In the genomic region with DNA sequence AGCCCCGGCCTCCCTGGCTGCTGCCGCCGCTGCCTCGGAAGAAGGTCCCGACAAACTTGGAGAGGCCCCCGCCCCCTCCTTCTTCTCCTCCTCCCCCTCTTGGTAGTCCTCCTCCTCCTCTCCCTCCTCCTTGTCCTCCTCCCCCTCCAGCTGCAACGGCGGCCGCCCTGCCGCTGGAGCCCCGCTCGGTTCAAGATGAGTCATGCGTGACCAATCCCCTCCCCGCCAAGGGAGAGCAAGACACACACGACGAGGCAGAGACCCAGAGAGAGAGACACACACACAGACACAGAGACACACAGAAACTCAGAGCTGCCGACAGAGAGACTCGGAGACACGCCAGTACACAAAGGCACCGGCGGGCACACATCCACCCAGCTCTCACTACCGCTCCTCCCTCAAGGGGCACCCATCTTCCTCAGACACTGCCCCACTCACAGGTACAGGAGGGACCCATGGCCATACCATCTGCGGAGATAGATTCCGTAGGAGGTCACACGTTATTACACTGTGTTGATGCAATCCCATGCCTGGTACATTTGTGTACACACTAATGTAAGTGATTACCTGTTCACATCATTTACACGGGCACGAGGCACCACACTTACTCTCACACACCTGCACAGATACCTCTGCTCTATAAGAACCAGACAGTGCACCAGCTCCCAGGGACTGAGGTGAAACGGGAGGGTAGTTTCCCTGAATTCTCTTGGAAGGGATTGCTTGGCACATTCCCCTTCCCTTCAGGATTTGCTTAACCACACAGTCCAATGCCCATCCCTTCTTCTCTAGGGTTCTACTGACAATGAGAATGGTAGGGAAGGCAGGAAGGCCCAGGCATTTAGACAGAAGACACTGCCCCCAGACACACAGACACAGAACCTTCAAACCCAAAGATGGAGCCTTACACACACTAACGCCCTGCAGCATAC, we compare ENCODE assay signal across 1 cellular context.
TF ChIP-seq lines count a peak whose summit lies in the region.

A gene (minus strand): TSS at position 52 of the 932 bp plus-strand sequence. CDS start 217 bp downstream, outside the sequence.

TF ChIP-seq in H1, 55 proteins besides CTCF, POLR2A, EP300 and RAD21 (continued from another document):
- TF ChIP-seq TCF12 (IDR thresholded peaks at IDR 0.05; ENCODE audit: low read depth, low read length) = no peak
- TF ChIP-seq RBBP5 (IDR thresholded peaks at IDR 0.05; ENCODE audit: borderline replicate concordance, low read depth, low read length) = 0 out of 2 replicates have a peak, but pooled peaks have one; percentile 8
- TF ChIP-seq SIN3A (conservative IDR thresholded peaks at IDR 0.05 in 1 of 2, IDR thresholded peaks at IDR 0.05 in 1 of 2; ENCODE audit: low read depth in 1 of 2, low read length in 2 of 2) = 0 out of 4 replicates have a peak, but pooled peaks of 1 of the 2 experiments have one; percentile 8
- TF ChIP-seq, protein P1, sequence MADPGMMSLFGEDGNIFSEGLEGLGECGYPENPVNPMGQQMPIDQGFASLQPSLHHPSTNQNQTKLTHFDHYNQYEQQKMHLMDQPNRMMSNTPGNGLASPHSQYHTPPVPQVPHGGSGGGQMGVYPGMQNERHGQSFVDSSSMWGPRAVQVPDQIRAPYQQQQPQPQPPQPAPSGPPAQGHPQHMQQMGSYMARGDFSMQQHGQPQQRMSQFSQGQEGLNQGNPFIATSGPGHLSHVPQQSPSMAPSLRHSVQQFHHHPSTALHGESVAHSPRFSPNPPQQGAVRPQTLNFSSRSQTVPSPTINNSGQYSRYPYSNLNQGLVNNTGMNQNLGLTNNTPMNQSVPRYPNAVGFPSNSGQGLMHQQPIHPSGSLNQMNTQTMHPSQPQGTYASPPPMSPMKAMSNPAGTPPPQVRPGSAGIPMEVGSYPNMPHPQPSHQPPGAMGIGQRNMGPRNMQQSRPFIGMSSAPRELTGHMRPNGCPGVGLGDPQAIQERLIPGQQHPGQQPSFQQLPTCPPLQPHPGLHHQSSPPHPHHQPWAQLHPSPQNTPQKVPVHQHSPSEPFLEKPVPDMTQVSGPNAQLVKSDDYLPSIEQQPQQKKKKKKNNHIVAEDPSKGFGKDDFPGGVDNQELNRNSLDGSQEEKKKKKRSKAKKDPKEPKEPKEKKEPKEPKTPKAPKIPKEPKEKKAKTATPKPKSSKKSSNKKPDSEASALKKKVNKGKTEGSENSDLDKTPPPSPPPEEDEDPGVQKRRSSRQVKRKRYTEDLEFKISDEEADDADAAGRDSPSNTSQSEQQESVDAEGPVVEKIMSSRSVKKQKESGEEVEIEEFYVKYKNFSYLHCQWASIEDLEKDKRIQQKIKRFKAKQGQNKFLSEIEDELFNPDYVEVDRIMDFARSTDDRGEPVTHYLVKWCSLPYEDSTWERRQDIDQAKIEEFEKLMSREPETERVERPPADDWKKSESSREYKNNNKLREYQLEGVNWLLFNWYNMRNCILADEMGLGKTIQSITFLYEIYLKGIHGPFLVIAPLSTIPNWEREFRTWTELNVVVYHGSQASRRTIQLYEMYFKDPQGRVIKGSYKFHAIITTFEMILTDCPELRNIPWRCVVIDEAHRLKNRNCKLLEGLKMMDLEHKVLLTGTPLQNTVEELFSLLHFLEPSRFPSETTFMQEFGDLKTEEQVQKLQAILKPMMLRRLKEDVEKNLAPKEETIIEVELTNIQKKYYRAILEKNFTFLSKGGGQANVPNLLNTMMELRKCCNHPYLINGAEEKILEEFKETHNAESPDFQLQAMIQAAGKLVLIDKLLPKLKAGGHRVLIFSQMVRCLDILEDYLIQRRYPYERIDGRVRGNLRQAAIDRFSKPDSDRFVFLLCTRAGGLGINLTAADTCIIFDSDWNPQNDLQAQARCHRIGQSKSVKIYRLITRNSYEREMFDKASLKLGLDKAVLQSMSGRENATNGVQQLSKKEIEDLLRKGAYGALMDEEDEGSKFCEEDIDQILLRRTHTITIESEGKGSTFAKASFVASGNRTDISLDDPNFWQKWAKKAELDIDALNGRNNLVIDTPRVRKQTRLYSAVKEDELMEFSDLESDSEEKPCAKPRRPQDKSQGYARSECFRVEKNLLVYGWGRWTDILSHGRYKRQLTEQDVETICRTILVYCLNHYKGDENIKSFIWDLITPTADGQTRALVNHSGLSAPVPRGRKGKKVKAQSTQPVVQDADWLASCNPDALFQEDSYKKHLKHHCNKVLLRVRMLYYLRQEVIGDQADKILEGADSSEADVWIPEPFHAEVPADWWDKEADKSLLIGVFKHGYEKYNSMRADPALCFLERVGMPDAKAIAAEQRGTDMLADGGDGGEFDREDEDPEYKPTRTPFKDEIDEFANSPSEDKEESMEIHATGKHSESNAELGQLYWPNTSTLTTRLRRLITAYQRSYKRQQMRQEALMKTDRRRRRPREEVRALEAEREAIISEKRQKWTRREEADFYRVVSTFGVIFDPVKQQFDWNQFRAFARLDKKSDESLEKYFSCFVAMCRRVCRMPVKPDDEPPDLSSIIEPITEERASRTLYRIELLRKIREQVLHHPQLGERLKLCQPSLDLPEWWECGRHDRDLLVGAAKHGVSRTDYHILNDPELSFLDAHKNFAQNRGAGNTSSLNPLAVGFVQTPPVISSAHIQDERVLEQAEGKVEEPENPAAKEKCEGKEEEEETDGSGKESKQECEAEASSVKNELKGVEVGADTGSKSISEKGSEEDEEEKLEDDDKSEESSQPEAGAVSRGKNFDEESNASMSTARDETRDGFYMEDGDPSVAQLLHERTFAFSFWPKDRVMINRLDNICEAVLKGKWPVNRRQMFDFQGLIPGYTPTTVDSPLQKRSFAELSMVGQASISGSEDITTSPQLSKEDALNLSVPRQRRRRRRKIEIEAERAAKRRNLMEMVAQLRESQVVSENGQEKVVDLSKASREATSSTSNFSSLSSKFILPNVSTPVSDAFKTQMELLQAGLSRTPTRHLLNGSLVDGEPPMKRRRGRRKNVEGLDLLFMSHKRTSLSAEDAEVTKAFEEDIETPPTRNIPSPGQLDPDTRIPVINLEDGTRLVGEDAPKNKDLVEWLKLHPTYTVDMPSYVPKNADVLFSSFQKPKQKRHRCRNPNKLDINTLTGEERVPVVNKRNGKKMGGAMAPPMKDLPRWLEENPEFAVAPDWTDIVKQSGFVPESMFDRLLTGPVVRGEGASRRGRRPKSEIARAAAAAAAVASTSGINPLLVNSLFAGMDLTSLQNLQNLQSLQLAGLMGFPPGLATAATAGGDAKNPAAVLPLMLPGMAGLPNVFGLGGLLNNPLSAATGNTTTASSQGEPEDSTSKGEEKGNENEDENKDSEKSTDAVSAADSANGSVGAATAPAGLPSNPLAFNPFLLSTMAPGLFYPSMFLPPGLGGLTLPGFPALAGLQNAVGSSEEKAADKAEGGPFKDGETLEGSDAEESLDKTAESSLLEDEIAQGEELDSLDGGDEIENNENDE (IDR thresholded peaks at IDR 0.05; ENCODE audit: insufficient replicate concordance, low read length) = no peak
- peak; percentile 99 for TF ChIP-seq SUZ12 (IDR thresholded peaks at IDR 0.05; ENCODE audit: low read length)
- peak; percentile 98 for TF ChIP-seq EZH2 (IDR thresholded peaks at IDR 0.05; ENCODE audit: low read depth, low read length, severe bottlenecking)
- peak; percentile 40 for TF ChIP-seq RNF2 (IDR thresholded peaks at IDR 0.05; ENCODE audit: borderline replicate concordance, low read depth, low read length, missing control alignments, poor library complexity, severe bottlenecking)
- TF ChIP-seq SRF (IDR thresholded peaks at IDR 0.05; ENCODE audit: low read depth, low read length) = no peak
- no peak for TF ChIP-seq CEBPB (IDR thresholded peaks at IDR 0.05; ENCODE audit: low read depth, low read length)
- TF ChIP-seq, protein P2, sequence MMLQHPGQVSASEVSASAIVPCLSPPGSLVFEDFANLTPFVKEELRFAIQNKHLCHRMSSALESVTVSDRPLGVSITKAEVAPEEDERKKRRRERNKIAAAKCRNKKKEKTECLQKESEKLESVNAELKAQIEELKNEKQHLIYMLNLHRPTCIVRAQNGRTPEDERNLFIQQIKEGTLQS (IDR thresholded peaks at IDR 0.05; ENCODE audit: insufficient read depth, low read depth, low read length) = no peak
- peak; percentile 17 for TF ChIP-seq KDM4A (IDR thresholded peaks at IDR 0.05; ENCODE audit: low read depth, low read length, severe bottlenecking)
- TF ChIP-seq SP4 (IDR thresholded peaks at IDR 0.05; ENCODE audit: low read length) = no peak
TF ChIP-seq in H1: peak in this region for 6.
